ENCODE assay signal across 1 cellular context in genomic region chr1:33140153-33141149, GRCh38.
A peak's percentile ranks its signal among the peaks of the same experiment; 100 is the strongest.
TF ChIP-seq lines count a peak whose summit lies in the region.

No MANE protein-coding gene starts in this region.

TF ChIP-seq in GM12878, 131 proteins besides CTCF, POLR2A, EP300 and RAD21:
- no peak for TF ChIP-seq MLLT1 (IDR thresholded peaks at IDR 0.05)
- peak; percentile 60; the same call in 1 of the 2 replicates for TF ChIP-seq REST (IDR thresholded peaks at IDR 0.05; ENCODE audit: low read depth, low read length)
- TF ChIP-seq SPI1 (IDR thresholded peaks at IDR 0.05; ENCODE audit: borderline replicate concordance, insufficient read depth, low read depth, low read length): peak; percentile 15; the same call in 1 of the 2 replicates
TF ChIP-seq in GM12878: peak in this region for 2.
